9 cellular contexts compared by ENCODE assay signal in the genomic region with DNA sequence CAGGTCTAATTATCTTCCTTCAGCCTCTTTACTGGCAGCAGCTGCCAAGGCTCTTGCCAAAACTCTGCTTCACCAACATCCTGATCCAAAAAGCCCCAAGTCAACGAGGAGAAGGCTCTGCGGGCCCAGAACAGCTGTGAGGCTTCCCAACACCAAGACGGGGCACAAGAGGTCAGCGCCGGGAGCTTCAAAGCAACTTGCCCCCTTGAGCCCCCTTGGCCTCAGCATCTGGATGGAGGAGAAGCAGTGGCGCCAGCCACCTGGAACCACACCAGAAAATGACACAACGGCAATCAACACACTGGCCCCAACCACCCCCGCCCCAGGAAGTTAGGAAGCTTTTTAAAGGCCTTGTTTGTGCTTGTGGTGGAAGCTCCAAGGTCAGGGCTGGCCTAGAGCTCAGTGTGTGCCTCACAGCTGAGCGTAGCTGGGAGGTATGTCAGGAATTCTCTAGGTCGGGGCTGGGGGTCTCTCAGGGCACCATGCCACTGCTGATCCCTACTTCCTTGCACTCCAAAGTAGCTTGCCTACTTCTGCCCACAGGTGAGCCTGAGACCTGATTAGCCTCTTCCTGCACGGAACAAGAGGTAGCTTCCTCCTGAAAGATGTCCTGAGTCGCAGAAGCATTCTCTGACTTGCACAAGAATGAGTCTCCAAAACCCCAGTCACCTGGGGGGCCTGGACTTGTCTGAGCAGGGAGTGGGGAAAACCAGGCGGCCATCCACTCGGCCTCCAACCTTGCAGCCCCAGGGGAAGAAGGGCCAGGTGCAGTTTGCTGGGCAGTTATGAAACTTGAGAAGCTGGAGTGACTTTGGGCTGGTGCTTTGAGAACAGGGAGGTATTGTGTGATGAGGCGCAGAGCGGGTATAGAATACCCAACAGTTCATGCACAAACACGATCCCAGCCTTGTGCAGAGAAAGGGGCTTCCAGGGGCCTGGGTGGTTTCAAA. TPM values are rescaled to one million over a fixed set of nuclear protein-coding genes. Genes with fewer than 3 reads are reported as not detected.
DNase-seq lines count a peak whose midpoint lies in the region; ATAC-seq and TF ChIP-seq lines count a peak whose summit lies in the region.
"Had no signal": no experiment of that assay in that cellular context is flagged by ENCODE, and none has a peak within 500 bp of the region (broad histone marks: within the 10 kb centered on the region; RNA-seq: fewer than 3 reads in every experiment).

No MANE protein-coding gene starts in this region.

- H3K4me1 ChIP-seq in KMS-11 (ENCODE audit: low read depth, poor library complexity, severe bottlenecking): peaks cover 71% of the 10 kb centered on the region
- peaks cover 60% of the 10 kb centered on the region for H3K4me1 ChIP-seq in SJSA1 (replicated peaks)
- H3K4me1 ChIP-seq in stomach smooth muscle (ENCODE audit: control insufficient read depth, insufficient read depth, low read length): peaks cover 79% of the 10 kb centered on the region

- H3K9ac ChIP-seq in KMS-11 (peak overlapping the region; percentile 38; the same call in 1 of the 2 replicates), stomach smooth muscle (ENCODE audit: low read length in 2 of 2) (no peak overlapping the region)

- H3K4me2 ChIP-seq in KMS-11: peak overlapping the region; percentile 56

- TF ChIP-seq CTCF in KMS-11 (conservative IDR thresholded peaks at IDR 0.05; ENCODE audit: low read depth, low read length): no peak

- H3K36me3 ChIP-seq in KMS-11 (ENCODE audit: insufficient read depth): no peaks in the 10 kb centered on the region
- no peaks in the 10 kb centered on the region for H3K36me3 ChIP-seq in SJSA1
- no peaks in the 10 kb centered on the region for H3K36me3 ChIP-seq in stomach smooth muscle (ENCODE audit: control insufficient read depth in 2 of 2, insufficient read depth in 2 of 2, low read length in 2 of 2)
- H3K36me3 ChIP-seq: right lobe of liver had no signal

- H3K27ac ChIP-seq in KMS-11 (peak overlapping the region; percentile 83), SJSA1 (peak overlapping the region; percentile 21), stomach smooth muscle (ENCODE audit: low read length) (peak overlapping the region; percentile 53)
- H3K27ac ChIP-seq: right lobe of liver had no signal

- H4K20me1 ChIP-seq in KMS-11 (ENCODE audit: insufficient read depth): no peaks in the 10 kb centered on the region

- DNase-seq in SJSA1 (ENCODE audit: low read depth in 1 of 2, low spot score in 2 of 2) (peak; percentile 41 to 51), hepatic stellate cell (ENCODE audit: low spot score) (peak; percentile 47), NCI-H1048 (lab: John Stamatoyannopoulos, UW) (no peak), activated T-cell treated with anti-CD3 and anti-CD28 coated beads for 4 hours (no peak), HT-29 (ENCODE audit: low spot score) (no peak)

- no peaks in the 10 kb centered on the region for H3K79me2 ChIP-seq in KMS-11 (ENCODE audit: insufficient read depth, low read depth)

- H3K4me3 ChIP-seq in KMS-11 (IDR thresholded peaks at IDR 0.05; ENCODE audit: insufficient read depth, low read depth, low read length) (no peak overlapping the region), SJSA1 (no peak overlapping the region), stomach smooth muscle (ENCODE audit: low read length in 2 of 2) (peak overlapping the region in 1 of 2 donors; percentile 22)
- H3K4me3 ChIP-seq: right lobe of liver had no signal

- H3K9me3 ChIP-seq in SJSA1 (replicated peaks) (no peaks in the 10 kb centered on the region; the same call in 1 of the 2 replicates), stomach smooth muscle (ENCODE audit: control insufficient read depth in 2 of 2, low read length in 2 of 2) (no peaks in the 10 kb centered on the region)
- H3K9me3 ChIP-seq: right lobe of liver had no signal

- H3K27me3 ChIP-seq in KMS-11 (ENCODE audit: insufficient read depth, low read depth) (no peaks in the 10 kb centered on the region), SJSA1 (replicated peaks) (no peaks in the 10 kb centered on the region), stomach smooth muscle (ENCODE audit: control insufficient read depth in 1 of 2, insufficient read depth in 2 of 2, low read length in 2 of 2) (no peaks in the 10 kb centered on the region)
- H3K27me3 ChIP-seq: right lobe of liver had no signal

- H2AFZ ChIP-seq in KMS-11 (ENCODE audit: low read depth): peak overlapping the region; percentile 64; the same call in 1 of the 2 replicates

- ATAC-seq in GM18907 (IDR thresholded peaks at IDR 0.05; ENCODE audit: unreplicated experiment): no peak

RNA-seq across cellular contexts. Expression of gene SRP9, which starts 9.8 kb away (rescaled TPM):
- 735 and 762 TPM in 2 replicates for total RNA-seq in SJSA1 (2014; rRNA removed; shearing (Covaris generic))
- 149 and 150 TPM in 2 replicates for total RNA-seq in HT-29 (2014; rRNA removed; shearing (Covaris generic))

RNA-seq across cellular contexts. Expression of gene EPHX1, which starts 42.1 kb away (rescaled TPM):
- total RNA-seq in SJSA1 (2014; rRNA removed; shearing (Covaris generic)): 29.0 and 45.7 TPM in 2 replicates
- total RNA-seq in HT-29 (2014; rRNA removed; shearing (Covaris generic)): 54.2 and 64.2 TPM in 2 replicates

Comparison
In these comparisons a context has a peak if more than half of its experiments do, and no peak if none do; other contexts are left out.
1. H3K27ac ChIP-seq: peak in every context shown above with its lines; median percentile 83 in KMS-11; 53 in stomach smooth muscle; 21 in SJSA1.
2. DNase-seq: peak in SJSA1 (2 of 2) and hepatic stellate cell (single experiment); none in NCI-H1048 (single experiment), activated T-cell treated with anti-CD3 and anti-CD28 coated beads for 4 hours (single experiment) and HT-29 (single experiment).